ENCODE assay signal across 12 cellular contexts in genomic region chr1:209884249-209884648, GRCh38. TPM values are rescaled to one million over a fixed set of nuclear protein-coding genes. Genes with fewer than 3 reads are reported as not detected.
DNase-seq lines count a peak whose midpoint lies in the region.
"Had no signal": no experiment of that assay in that cellular context is flagged by ENCODE, and none has a peak within 500 bp of the region (broad histone marks: within the 10 kb centered on the region; RNA-seq: fewer than 3 reads in every experiment).

No MANE protein-coding gene starts in this region.

- H3K4me2 ChIP-seq in BLaER1 treated with 17β-estradiol and CSF1 and Interleukin-3, amounts not matched to agents 10 nM and 100 nM = peak overlapping the region; percentile 40 to 71 (median 56)

- H3K9me3 Mint-ChIP-seq in activated CD4-positive, alpha-beta memory T cell treated with anti-CD3 and anti-CD28 coated beads, Interleukin-2, amount 10 ng/mL, durations not matched to agents 7 days and 5 days = no peaks in the 10 kb centered on the region
- H3K9me3 Mint-ChIP-seq: effector memory CD8-positive, alpha-beta T cell had no signal

- no peaks in the 10 kb centered on the region for H3K27me3 ChIP-seq in BLaER1 treated with 17β-estradiol and CSF1 and Interleukin-3, amounts not matched to agents 10 nM and 100 nM
- H3K27me3 ChIP-seq in HUES48 (ENCODE audit: control insufficient read depth, insufficient read depth, low read length) = no peaks in the 10 kb centered on the region
- H3K27me3 ChIP-seq: sigmoid colon had no signal

- H3K4me3 Mint-ChIP-seq in activated CD4-positive, alpha-beta memory T cell treated with anti-CD3 and anti-CD28 coated beads, Interleukin-2, amount 10 ng/mL, durations not matched to agents 7 days and 5 days = no peak overlapping the region
- H3K4me3 Mint-ChIP-seq: effector memory CD8-positive, alpha-beta T cell had no signal

- H3K27me3 Mint-ChIP-seq in activated CD4-positive, alpha-beta memory T cell treated with anti-CD3 and anti-CD28 coated beads, Interleukin-2, amount 10 ng/mL, durations not matched to agents 7 days and 5 days = peaks cover 39% of the 10 kb centered on the region

- H4K20me1 ChIP-seq in BLaER1 treated with 17β-estradiol and CSF1 and Interleukin-3, amounts not matched to agents 10 nM and 100 nM = no peaks in the 10 kb centered on the region

- H3K9ac ChIP-seq in BLaER1 treated with 17β-estradiol and CSF1 and Interleukin-3, amounts not matched to agents 10 nM and 100 nM = peak overlapping the region in 1 of 11 experiments; percentile 10; a peak in 2 of 22 replicates
- H3K9ac ChIP-seq in HUES48 (ENCODE audit: low read depth, low read length) = no peak overlapping the region

- no peaks in the 10 kb centered on the region for H3K36me3 Mint-ChIP-seq in activated CD4-positive, alpha-beta memory T cell treated with anti-CD3 and anti-CD28 coated beads, Interleukin-2, amount 10 ng/mL, durations not matched to agents 7 days and 5 days (ENCODE audit: low read depth)

- DNase-seq in caudate nucleus (lab: John Stamatoyannopoulos, UW) (no peak), myocyte (ENCODE audit: low read depth) (peak; percentile 49), cortex of kidney (lab: John Stamatoyannopoulos, UW) (no peak), NCI-H2107 (lab: John Stamatoyannopoulos, UW) (no peak), NCI-H446 treated with DMSO at 0.1 percent for 48 hours (lab: John Stamatoyannopoulos, UW) (no peak)
- no peak for DNase-seq in activated CD4-positive, alpha-beta memory T cell treated with anti-CD3 and anti-CD28 coated beads, Interleukin-2, amount 10 ng/mL, durations not matched to agents 7 days and 5 days
- DNase-seq: activated naive CD4-positive, alpha-beta T cell; effector memory CD8-positive, alpha-beta T cell; NCI-H524 had no signal

- no peak overlapping the region for H3K27ac Mint-ChIP-seq in activated CD4-positive, alpha-beta memory T cell treated with anti-CD3 and anti-CD28 coated beads, Interleukin-2, amount 10 ng/mL, durations not matched to agents 7 days and 5 days
- H3K27ac Mint-ChIP-seq: effector memory CD8-positive, alpha-beta T cell had no signal

- H3K27ac ChIP-seq in BLaER1 treated with 17β-estradiol and CSF1 and Interleukin-3, amounts not matched to agents 10 nM and 100 nM = peak overlapping the region; percentile 2 to 61 (median 50); a peak in 18 of 22 replicates
- peak overlapping the region; percentile 55 for H3K27ac ChIP-seq in HUES48 (ENCODE audit: low read depth, low read length)
- H3K27ac ChIP-seq in caudate nucleus (ENCODE audit: low read depth, low read length) = peak overlapping the region; percentile 39

- peaks cover 5% of the 10 kb centered on the region for H3K4me1 Mint-ChIP-seq in activated CD4-positive, alpha-beta memory T cell treated with anti-CD3 and anti-CD28 coated beads, Interleukin-2, amount 10 ng/mL, durations not matched to agents 7 days and 5 days

- H3K9me3 ChIP-seq in BLaER1 treated with 17β-estradiol and CSF1 and Interleukin-3, amounts not matched to agents 10 nM and 100 nM (replicated peaks in 1 of 11) = peaks cover 0 to 13% (median 7%) of the 10 kb centered on the region in 11 experiments; a peak in 8 of 22 replicates
- H3K9me3 ChIP-seq in HUES48 (ENCODE audit: control insufficient read depth, insufficient read depth, low read length) = no peaks in the 10 kb centered on the region
- H3K9me3 ChIP-seq: sigmoid colon had no signal

- CTCF ChIA-PET in activated CD4-positive, alpha-beta memory T cell treated with anti-CD3 and anti-CD28 coated beads, Interleukin-2, amount 10 ng/mL, durations not matched to agents 7 days and 5 days (lab: Charles Lee) = interaction anchor here (1.0 kb wide), 1 partner anchor 24 kb away, joined by 3 read pairs; no protein-coding TSS in a partner anchor

- POLR2A ChIA-PET in activated CD4-positive, alpha-beta memory T cell treated with anti-CD3 and anti-CD28 coated beads, Interleukin-2, amount 10 ng/mL, durations not matched to agents 7 days and 5 days (lab: Charles Lee) = no interaction called here

- no peak overlapping the region for H3K4me3 ChIP-seq in BLaER1 treated with 17β-estradiol and CSF1 and Interleukin-3, amounts not matched to agents 10 nM and 100 nM
- no peak overlapping the region for H3K4me3 ChIP-seq in HUES48 (ENCODE audit: low read depth, low read length)
- H3K4me3 ChIP-seq: sigmoid colon had no signal

- peaks cover 33 to 46% (median 41%) of the 10 kb centered on the region in 10 experiments for H3K4me1 ChIP-seq in BLaER1 treated with 17β-estradiol and CSF1 and Interleukin-3, amounts not matched to agents 10 nM and 100 nM
- peaks cover 23% of the 10 kb centered on the region for H3K4me1 ChIP-seq in HUES48 (ENCODE audit: control insufficient read depth, insufficient read depth, low read length)

- no peaks in the 10 kb centered on the region for H3K36me3 ChIP-seq in BLaER1 treated with 17β-estradiol and CSF1 and Interleukin-3, amounts not matched to agents 10 nM and 100 nM
- H3K36me3 ChIP-seq in HUES48 (ENCODE audit: control insufficient read depth, insufficient read depth, low read length) = no peaks in the 10 kb centered on the region
- H3K36me3 ChIP-seq: sigmoid colon had no signal

RNA-seq across cellular contexts. Expression of gene SYT14, which starts 53.8 kb away (rescaled TPM):
- 6.8 and 11.3 TPM in 2 replicates for total RNA-seq in myocyte
- 1.6 TPM for polyA plus RNA-seq in myocyte (2012)
- not detected for total RNA-seq in activated CD4-positive, alpha-beta memory T cell treated with anti-CD3 and anti-CD28 coated beads, Interleukin-2, amount 10 ng/mL, durations not matched to agents 7 days and 5 days

RNA-seq across cellular contexts. Expression of gene UTP25, which starts 56.5 kb away (rescaled TPM):
- 6.7 and 6.8 TPM in 2 replicates for total RNA-seq in myocyte
- 4.6 TPM for polyA plus RNA-seq in myocyte (2012)
- total RNA-seq in activated CD4-positive, alpha-beta memory T cell treated with anti-CD3 and anti-CD28 coated beads, Interleukin-2, amount 10 ng/mL, durations not matched to agents 7 days and 5 days = 1 to 10 TPM; 5.7 to 5.8 TPM
